In the genomic region with DNA sequence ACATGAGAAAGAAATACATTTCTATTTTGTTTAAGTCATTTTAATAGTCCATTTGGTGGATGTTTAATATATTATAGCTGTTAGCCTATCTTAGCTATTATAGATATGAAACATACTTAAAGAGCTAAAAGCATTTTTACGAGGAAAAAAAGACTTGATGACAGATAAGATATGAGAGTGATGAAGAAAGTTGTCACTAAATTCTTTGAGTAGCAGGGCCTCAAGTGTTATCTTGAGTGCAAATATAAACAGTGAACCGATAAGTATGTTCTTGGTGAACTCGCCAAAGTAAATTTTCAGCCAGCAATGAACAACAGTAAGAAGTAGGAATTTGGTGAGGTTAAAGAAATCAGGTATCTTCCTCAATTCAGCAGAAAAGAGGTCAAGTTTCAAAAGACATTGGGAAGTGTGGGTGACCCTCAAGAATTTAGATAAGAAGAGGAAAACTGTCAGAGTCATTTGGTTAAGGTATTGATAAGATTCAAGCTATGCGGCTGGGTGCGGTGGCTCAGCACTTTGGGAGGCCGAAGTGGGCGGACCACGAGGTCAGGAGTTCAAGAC, we compare ENCODE assay signal across 36 cellular contexts.
"Had no signal": no experiment of that assay in that cellular context is flagged by ENCODE, and none has a peak within 500 bp of the region (broad histone marks: within the 10 kb centered on the region; RNA-seq: fewer than 3 reads in every experiment).

No MANE protein-coding gene starts in this region.

- H3K4me3 Mint-ChIP-seq: activated CD4-positive, alpha-beta memory T cell treated with anti-CD3 and anti-CD28 coated beads, Interleukin-2, amount 10 ng/mL, durations not matched to agents 7 days and 5 days; activated CD8-positive, alpha-beta memory T cell treated with anti-CD3 and anti-CD28 coated beads, Interleukin-2, amount 10 ng/mL, durations not matched to agents 7 days and 5 days; activated naive CD4-positive, alpha-beta T cell treated with anti-CD3 and anti-CD28 coated beads, Interleukin-2, amount 50 U/mL, for 24 hours; activated T-cell treated with anti-CD3 and anti-CD28 coated beads, Interleukin-2, amount 50 U/mL, for 72 hours; activated T-helper 17 cell treated with anti-CD3 and anti-CD28 coated beads, Interleukin-2, amount 50 U/mL, for 72 hours had no signal

- H3K27me3 ChIP-seq: brain microvascular endothelial cell, MG63, SJSA1 had no signal

- H3K9me3 Mint-ChIP-seq: activated CD4-positive, alpha-beta memory T cell treated with anti-CD3 and anti-CD28 coated beads, Interleukin-2, amount 10 ng/mL, durations not matched to agents 7 days and 5 days; activated naive CD4-positive, alpha-beta T cell treated with anti-CD3 and anti-CD28 coated beads, Interleukin-2, amount 50 U/mL, for 24 hours; activated T-helper 17 cell treated with anti-CD3 and anti-CD28 coated beads, Interleukin-2, amount 50 U/mL, for 72 hours had no signal

- H3K27ac ChIP-seq: adrenal gland, brain microvascular endothelial cell, SJSA1, WERI-Rb-1 had no signal

- H3K9me3 ChIP-seq: adrenal gland, MG63, SJSA1 had no signal

- ATAC-seq: activated CD8-positive, alpha-beta memory T cell treated with anti-CD3 and anti-CD28 coated beads, Interleukin-2, amount 10 ng/mL, durations not matched to agents 7 days and 5 days; activated T-cell treated with anti-CD3 and anti-CD28 coated beads, Interleukin-2, amount 50 U/mL, for 72 hours; activated T-helper 17 cell treated with anti-CD3 and anti-CD28 coated beads, Interleukin-2, amount 50 U/mL, for 72 hours; Panc1 had no signal

- H3K36me3 ChIP-seq: adrenal gland, brain microvascular endothelial cell, MG63, SJSA1, WERI-Rb-1 had no signal

- H3K36me3 Mint-ChIP-seq: activated CD8-positive, alpha-beta memory T cell treated with anti-CD3 and anti-CD28 coated beads, Interleukin-2, amount 10 ng/mL, durations not matched to agents 7 days and 5 days; activated naive CD4-positive, alpha-beta T cell treated with anti-CD3 and anti-CD28 coated beads, Interleukin-2, amount 50 U/mL, for 24 hours had no signal

- H3K27me3 Mint-ChIP-seq: activated CD4-positive, alpha-beta memory T cell treated with anti-CD3 and anti-CD28 coated beads, Interleukin-2, amount 10 ng/mL, durations not matched to agents 7 days and 5 days; activated CD8-positive, alpha-beta memory T cell treated with anti-CD3 and anti-CD28 coated beads, Interleukin-2, amount 10 ng/mL, durations not matched to agents 7 days and 5 days; activated naive CD4-positive, alpha-beta T cell treated with anti-CD3 and anti-CD28 coated beads, Interleukin-2, amount 50 U/mL, for 24 hours; activated T-helper 17 cell treated with anti-CD3 and anti-CD28 coated beads, Interleukin-2, amount 50 U/mL, for 72 hours had no signal

- H3K4me1 Mint-ChIP-seq: activated CD4-positive, alpha-beta memory T cell treated with anti-CD3 and anti-CD28 coated beads, Interleukin-2, amount 10 ng/mL, durations not matched to agents 7 days and 5 days; activated CD8-positive, alpha-beta memory T cell treated with anti-CD3 and anti-CD28 coated beads, Interleukin-2, amount 10 ng/mL, durations not matched to agents 7 days and 5 days; activated naive CD4-positive, alpha-beta T cell treated with anti-CD3 and anti-CD28 coated beads, Interleukin-2, amount 50 U/mL, for 24 hours; activated T-helper 17 cell treated with anti-CD3 and anti-CD28 coated beads, Interleukin-2, amount 50 U/mL, for 72 hours had no signal

- DNase-seq: activated CD4-positive, alpha-beta memory T cell treated with anti-CD3 and anti-CD28 coated beads, Interleukin-2, amount 10 ng/mL, durations not matched to agents 7 days and 5 days; activated CD4-positive, alpha-beta T cell treated with anti-CD3 and anti-CD28 coated beads for 1 hour; activated CD4-positive, alpha-beta T cell treated with anti-CD3 and anti-CD28 coated beads for 48 hours; activated CD4-positive, CD25-positive, alpha-beta regulatory T cell; activated CD8-positive, alpha-beta memory T cell treated with anti-CD3 and anti-CD28 coated beads for 24 hours; activated CD8-positive, alpha-beta memory T cell treated with anti-CD3 and anti-CD28 coated beads, Interleukin-2, amount 10 ng/mL, durations not matched to agents 7 days and 5 days; activated CD8-positive, alpha-beta memory T cell treated with anti-CD3 and anti-CD28 coated beads, Interleukin-2, amount 50 U/mL, for 48 hours; activated effector memory CD4-positive, alpha-beta T cell treated with anti-CD3 and anti-CD28 coated beads, Interleukin-2, amount 50 U/mL, for 16 hours; activated naive CD4-positive, alpha-beta T cell; activated T-cell treated with anti-CD3 and anti-CD28 coated beads, Interleukin-2, amount 50 U/mL, for 72 hours; adrenal gland; anterior cingulate cortex; brain microvascular endothelial cell; central memory CD4-positive, alpha-beta T cell; Kasumi-1; KG1; MG63; NCI-H1048; NCI-H1105 treated with DMSO at 0.1 percent for 48 hours; NCI-H1436; NCI-H1694; NCI-H1930; NCI-H2081 treated with DMSO at 0.1 percent for 48 hours; NCI-H226; NCI-H446 treated with DMSO at 0.1 percent for 48 hours; NCI-H524 treated with DMSO at 0.1 percent for 48 hours; SHP77 treated with DMSO at 0.1 percent for 48 hours; SW 1271; T-helper 1 cell; T-helper 2 cell; T1000; WERI-Rb-1 had no signal

- H3K4me1 ChIP-seq: adrenal gland had no signal

- H3K4me3 ChIP-seq: adrenal gland, MG63, SJSA1 had no signal

- H3K27ac Mint-ChIP-seq: activated CD4-positive, alpha-beta memory T cell treated with anti-CD3 and anti-CD28 coated beads, Interleukin-2, amount 10 ng/mL, durations not matched to agents 7 days and 5 days; activated CD8-positive, alpha-beta memory T cell treated with anti-CD3 and anti-CD28 coated beads, Interleukin-2, amount 10 ng/mL, durations not matched to agents 7 days and 5 days; activated naive CD4-positive, alpha-beta T cell treated with anti-CD3 and anti-CD28 coated beads, Interleukin-2, amount 50 U/mL, for 24 hours; activated T-cell treated with anti-CD3 and anti-CD28 coated beads, Interleukin-2, amount 50 U/mL, for 72 hours; activated T-helper 17 cell treated with anti-CD3 and anti-CD28 coated beads, Interleukin-2, amount 50 U/mL, for 72 hours had no signal
